14 cellular contexts compared by ENCODE assay signal in the genomic region with DNA sequence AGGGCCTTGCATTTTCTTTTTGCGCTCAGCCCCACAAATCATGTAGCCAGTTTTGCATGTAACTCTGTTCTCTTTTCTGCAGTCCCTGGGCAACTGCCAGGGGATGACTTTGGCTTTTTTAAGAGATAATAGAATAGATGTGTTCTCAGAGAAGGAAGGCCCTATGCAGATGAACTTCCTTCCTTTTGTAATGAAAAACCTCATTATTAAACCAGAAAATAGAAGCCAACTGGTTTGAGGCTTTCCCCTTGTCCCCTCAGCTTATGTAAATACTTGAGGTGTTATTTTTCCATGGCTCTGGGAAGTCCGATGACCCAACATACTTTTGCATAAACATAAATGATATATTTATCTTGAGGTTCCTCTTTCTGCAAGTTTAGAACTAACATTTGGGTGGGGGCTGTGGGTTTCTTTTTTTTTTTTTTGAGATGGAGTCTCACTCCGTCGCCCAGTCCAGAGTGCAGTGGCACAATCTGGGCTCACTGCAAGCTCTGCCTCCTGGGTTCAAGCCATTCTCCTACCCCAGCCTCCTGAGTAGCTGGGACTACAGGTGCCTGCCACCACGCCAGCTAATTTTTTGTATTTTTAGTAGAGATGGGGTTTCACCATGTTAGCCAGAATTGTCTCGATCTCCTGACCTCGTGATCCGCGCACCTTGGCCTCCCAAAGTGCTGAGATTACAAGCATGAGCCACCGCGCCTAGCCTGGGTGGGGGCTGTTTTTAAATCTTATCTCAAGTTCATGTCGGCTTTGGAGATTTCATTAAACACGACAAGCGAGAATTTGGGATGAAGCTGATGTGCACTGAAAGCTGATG. TPM values are rescaled to one million over a fixed set of nuclear protein-coding genes. Genes with fewer than 3 reads are reported as not detected.
DNase-seq lines count a peak whose midpoint lies in the region; ATAC-seq and TF ChIP-seq lines count a peak whose summit lies in the region.
"Had no signal": no experiment of that assay in that cellular context is flagged by ENCODE, and none has a peak within 500 bp of the region (broad histone marks: within the 10 kb centered on the region; RNA-seq: fewer than 3 reads in every experiment).

No MANE protein-coding gene starts in this region.

- no peaks in the 10 kb centered on the region for H3K36me3 Mint-ChIP-seq in T-helper 17 cell (ENCODE audit: low read depth)
- H3K36me3 Mint-ChIP-seq in natural killer cell treated with Interleukin-12 subunit alpha and Interleukin-12 subunit beta and Interleukin-15 and Interleukin-18, amount 100 ng/mL, for 72 hours = no peaks in the 10 kb centered on the region

- no peak overlapping the region for H3K4me3 Mint-ChIP-seq in T-helper 17 cell
- H3K4me3 Mint-ChIP-seq in natural killer cell treated with Interleukin-12 subunit alpha and Interleukin-12 subunit beta and Interleukin-15 and Interleukin-18, amount 100 ng/mL, for 72 hours = no peak overlapping the region
- H3K4me3 Mint-ChIP-seq: activated T-cell treated with anti-CD3 and anti-CD28 coated beads, Interleukin-2, amount 50 U/mL, for 72 hours had no signal

- no peaks in the 10 kb centered on the region for H3K9me3 Mint-ChIP-seq in natural killer cell treated with Interleukin-12 subunit alpha and Interleukin-12 subunit beta and Interleukin-15 and Interleukin-18, amount 100 ng/mL, for 72 hours
- H3K9me3 Mint-ChIP-seq: activated T-cell treated with anti-CD3 and anti-CD28 coated beads, Interleukin-2, amount 50 U/mL, for 72 hours had no signal

- no peaks in the 10 kb centered on the region for H3K4me1 ChIP-seq in A673 (ENCODE audit: insufficient read depth, low read length, poor library complexity, severe bottlenecking)
- H3K4me1 ChIP-seq: stomach had no signal

- peaks cover 63% of the 10 kb centered on the region for H3K27me3 Mint-ChIP-seq in T-helper 17 cell
- H3K27me3 Mint-ChIP-seq in natural killer cell treated with Interleukin-12 subunit alpha and Interleukin-12 subunit beta and Interleukin-15 and Interleukin-18, amount 100 ng/mL, for 72 hours = peaks cover 14 to 39% of the 10 kb centered on the region in 2 donors

- ATAC-seq in GM19372 (IDR thresholded peaks at IDR 0.05; ENCODE audit: low read depth, unreplicated experiment) (peak; percentile 47), HG03432 (IDR thresholded peaks at IDR 0.05; ENCODE audit: unreplicated experiment) (peak; percentile 37), T-helper 17 cell (peak; percentile 33), HG03097 (IDR thresholded peaks at IDR 0.05; ENCODE audit: low FRiP score, unreplicated experiment) (no peak)
- ATAC-seq in natural killer cell treated with Interleukin-12 subunit alpha and Interleukin-12 subunit beta and Interleukin-15 and Interleukin-18, amount 100 ng/mL, for 72 hours = no peak
- ATAC-seq: activated T-cell treated with anti-CD3 and anti-CD28 coated beads, Interleukin-2, amount 50 U/mL, for 72 hours had no signal

- TF ChIP-seq CTCF in A673 (conservative IDR thresholded peaks at IDR 0.05; ENCODE audit: low read depth, low read length) = no peak

- intact Hi-C loops in A673 (cut with micrococcal nuclease; ENCODE audit: unreplicated experiment) = no loop called here

- H3K4me1 Mint-ChIP-seq in T-helper 17 cell = peaks cover 2% of the 10 kb centered on the region
- peaks cover 0 to 5% of the 10 kb centered on the region in 2 donors for H3K4me1 Mint-ChIP-seq in natural killer cell treated with Interleukin-12 subunit alpha and Interleukin-12 subunit beta and Interleukin-15 and Interleukin-18, amount 100 ng/mL, for 72 hours (ENCODE audit: low read depth in 2 of 2)

- POLR2A ChIA-PET in A673 (lab: Charles Lee; ENCODE audit: low non-redundant PET) = no interaction called here

- no peaks in the 10 kb centered on the region for H3K36me3 ChIP-seq in A673 (ENCODE audit: insufficient read depth, low read length, poor library complexity, severe bottlenecking)
- H3K36me3 ChIP-seq in MG63 = no peaks in the 10 kb centered on the region
- H3K36me3 ChIP-seq: stomach had no signal

- H3K9me3 ChIP-seq in A673 (ENCODE audit: low read depth, low read length, poor library complexity, severe bottlenecking) = no peaks in the 10 kb centered on the region
- no peaks in the 10 kb centered on the region for H3K9me3 ChIP-seq in T-helper 17 cell (ENCODE audit: control insufficient read depth, low read length, poor library complexity, severe bottlenecking)
- H3K9me3 ChIP-seq in MG63 = no peaks in the 10 kb centered on the region
- H3K9me3 ChIP-seq: stomach had no signal

- H3K27ac Mint-ChIP-seq in T-helper 17 cell = no peak overlapping the region
- H3K27ac Mint-ChIP-seq in natural killer cell treated with Interleukin-12 subunit alpha and Interleukin-12 subunit beta and Interleukin-15 and Interleukin-18, amount 100 ng/mL, for 72 hours = no peak overlapping the region
- H3K27ac Mint-ChIP-seq: activated T-cell treated with anti-CD3 and anti-CD28 coated beads, Interleukin-2, amount 50 U/mL, for 72 hours; progenitor cell of endocrine pancreas had no signal

- CTCF ChIA-PET in A673 (lab: Charles Lee) = no interaction called here

- DNase-seq in A673 (ENCODE audit: low spot score) (peak; percentile 34), T-helper 17 cell (no peak), DMS 273 (lab: John Stamatoyannopoulos, UW; ENCODE audit: unreplicated experiment) (no peak), MG63 (no peak)
- DNase-seq in natural killer cell treated with Interleukin-12 subunit alpha and Interleukin-12 subunit beta and Interleukin-15 and Interleukin-18, amount 100 ng/mL, for 72 hours (ENCODE audit: low spot score) = no peak
- DNase-seq: activated T-cell treated with anti-CD3 and anti-CD28 coated beads, Interleukin-2, amount 50 U/mL, for 72 hours; DMS79; glutamatergic neuron; NCI-H2171; stomach had no signal

- no peak overlapping the region for H3K27ac ChIP-seq in A673 (ENCODE audit: low read depth, low read length, poor library complexity, severe bottlenecking)
- H3K27ac ChIP-seq: stomach had no signal

- H3K4me3 ChIP-seq in A673 (ENCODE audit: low read depth, low read length, poor library complexity, severe bottlenecking) (no peak overlapping the region), MG63 (no peak overlapping the region)
- H3K4me3 ChIP-seq: stomach had no signal

- H3K27me3 ChIP-seq in A673 (replicated peaks; ENCODE audit: insufficient read depth, low read depth, low read length, poor library complexity) (peaks cover 2% of the 10 kb centered on the region), MG63 (no peaks in the 10 kb centered on the region; the same call in none of the 2 replicates)

- no TSS peak for BruUV-seq in A673 (replicated peaks; lab: Mats Ljungman, UMichigan)

RNA-seq across cellular contexts. Expression of a gene that starts 14.4 kb away (rescaled TPM):
- total RNA-seq in A673 (2021) (not detected in 2 replicates), T-helper 17 cell (1 to 10 TPM in 1 of 2 donors, not detected in 1; 3.2 TPM)
- not detected in 2 replicates for total RNA-seq in MG63 (2014; rRNA removed; shearing (Covaris generic); ENCODE audit: low replicate concordance)
- total RNA-seq in natural killer cell treated with Interleukin-12 subunit alpha and Interleukin-12 subunit beta and Interleukin-15 and Interleukin-18, amount 100 ng/mL, for 72 hours = under 1 TPM in 1 of 2 donors, not detected in 1; 0.39 TPM
- total RNA-seq: progenitor cell of endocrine pancreas had no signal

RNA-seq across cellular contexts. Expression of a gene that starts 31.2 kb away (rescaled TPM):
- not detected in 2 replicates for total RNA-seq in A673 (2021)
- total RNA-seq in T-helper 17 cell = not detected
- total RNA-seq in MG63 (2014; rRNA removed; shearing (Covaris generic); ENCODE audit: low replicate concordance) = not detected in 2 replicates
- total RNA-seq in natural killer cell treated with Interleukin-12 subunit alpha and Interleukin-12 subunit beta and Interleukin-15 and Interleukin-18, amount 100 ng/mL, for 72 hours = not detected
- total RNA-seq: activated T-cell treated with anti-CD3 and anti-CD28 coated beads, Interleukin-2, amount 50 U/mL, for 72 hours; progenitor cell of endocrine pancreas; stomach had no signal

Comparison
In these comparisons a context has a peak if more than half of its experiments do, and no peak if none do; other contexts are left out.
1. ATAC-seq: peak in GM19372 (single experiment), HG03432 (single experiment) and T-helper 17 cell (single experiment); none in HG03097 (single experiment) and natural killer cell treated with Interleukin-12 subunit alpha and Interleukin-12 subunit beta and Interleukin-15 and Interleukin-18, amount 100 ng/mL, for 72 hours (0 of 2).